ENCODE assay signal across 24 cellular contexts in genomic region chr10:110980807-110981206, GRCh38.
DNase-seq lines count a peak whose midpoint lies in the region; ATAC-seq lines count a peak whose summit lies in the region.
"Had no signal": no experiment of that assay in that cellular context is flagged by ENCODE, and none has a peak within 500 bp of the region (broad histone marks: within the 10 kb centered on the region; RNA-seq: fewer than 3 reads in every experiment).

No MANE protein-coding gene starts in this region.

- H3K4me3 Mint-ChIP-seq in activated CD4-positive, alpha-beta T cell treated with anti-CD3 and anti-CD28 coated beads for 36 hours, result peak overlapping the region; percentile 30
- no peak overlapping the region for H3K4me3 Mint-ChIP-seq in T-cell
- no peak overlapping the region for H3K4me3 Mint-ChIP-seq in dendritic cell treated with granulocyte-macrophage colony-stimulating factor and Interleukin-4, amounts not matched to agents 40 ng/mL and 50 ng/mL, for 4 days
- H3K4me3 Mint-ChIP-seq in stimulated activated naive B cell treated with anti-CD40 and anti-IgM and Interleukin-4, amounts not matched to agents 10 μg/mL and 1 μg/mL and 100 μg/mL, for 72 hours, result peak overlapping the region in 1 of 2 donors; percentile 33
- H3K4me3 Mint-ChIP-seq: activated naive CD4-positive, alpha-beta T cell treated with anti-CD3 and anti-CD28 coated beads, Interleukin-2, amount 10 ng/mL, durations not matched to agents 7 days and 5 days; neural progenitor cell had no signal

- no peak for DNase-seq in activated CD4-positive, alpha-beta T cell treated with anti-CD3 and anti-CD28 coated beads for 36 hours
- DNase-seq in activated CD4-positive, alpha-beta T cell treated with anti-CD3 and anti-CD28 coated beads, Interleukin-2, amount 50 U/mL, for 4 hours, result no peak
- no peak for DNase-seq in T-cell
- no peak for DNase-seq in stimulated activated naive B cell treated with anti-CD40 and anti-IgM and Interleukin-4, amounts not matched to agents 10 μg/mL and 1 μg/mL and 100 μg/mL, for 72 hours
- no peak for DNase-seq in HuH-7 (ENCODE audit: low spot score)
- no peak for DNase-seq in amniotic stem cell (lab: John Stamatoyannopoulos, UW)
- DNase-seq: activated naive CD4-positive, alpha-beta T cell treated with anti-CD3 and anti-CD28 coated beads, Interleukin-2, amount 10 ng/mL, durations not matched to agents 7 days and 5 days; AML-193; body of pancreas; Calu3; EL; IMR-90; left cardiac atrium; mesendoderm; MG63; NCI-H1436; NCI-H524; psoas muscle; stimulated activated CD4-positive, alpha-beta T cell treated with anti-CD3 and anti-CD28 coated beads, Interleukin-1b, Interleukin-23, amount 100 ng/mL, for 48 hours; stimulated activated naive CD4-positive, alpha-beta T cell treated with Interleukin-2 at 50 U/mL for 16 hours; transverse colon had no signal

- POLR2A ChIA-PET in activated CD4-positive, alpha-beta T cell treated with anti-CD3 and anti-CD28 coated beads for 36 hours (lab: Charles Lee), result no interaction called here
- POLR2A ChIA-PET in T-cell (lab: Charles Lee), result no interaction called here

- H3K9me3 Mint-ChIP-seq in activated CD4-positive, alpha-beta T cell treated with anti-CD3 and anti-CD28 coated beads for 36 hours (ENCODE audit: low read depth), result peaks cover 8% of the 10 kb centered on the region
- H3K9me3 Mint-ChIP-seq in T-cell, result no peaks in the 10 kb centered on the region
- H3K9me3 Mint-ChIP-seq in dendritic cell treated with granulocyte-macrophage colony-stimulating factor and Interleukin-4, amounts not matched to agents 40 ng/mL and 50 ng/mL, for 4 days, result peaks cover 10% of the 10 kb centered on the region
- peaks cover 4 to 14% of the 10 kb centered on the region in 2 donors for H3K9me3 Mint-ChIP-seq in stimulated activated naive B cell treated with anti-CD40 and anti-IgM and Interleukin-4, amounts not matched to agents 10 μg/mL and 1 μg/mL and 100 μg/mL, for 72 hours

- peaks cover 26% of the 10 kb centered on the region for H3K36me3 Mint-ChIP-seq in activated CD4-positive, alpha-beta T cell treated with anti-CD3 and anti-CD28 coated beads for 36 hours (ENCODE audit: low read depth)
- peaks cover 56% of the 10 kb centered on the region for H3K36me3 Mint-ChIP-seq in T-cell
- H3K36me3 Mint-ChIP-seq in dendritic cell treated with granulocyte-macrophage colony-stimulating factor and Interleukin-4, amounts not matched to agents 40 ng/mL and 50 ng/mL, for 4 days (ENCODE audit: low read depth), result peaks cover 52% of the 10 kb centered on the region
- peaks cover 41 to 63% of the 10 kb centered on the region in 2 donors for H3K36me3 Mint-ChIP-seq in stimulated activated naive B cell treated with anti-CD40 and anti-IgM and Interleukin-4, amounts not matched to agents 10 μg/mL and 1 μg/mL and 100 μg/mL, for 72 hours

- intact Hi-C loops in activated CD4-positive, alpha-beta T cell treated with anti-CD3 and anti-CD28 coated beads for 36 hours (cut with DNase I, micrococcal nuclease), result no loop called here
- intact Hi-C loops in dendritic cell treated with granulocyte-macrophage colony-stimulating factor and Interleukin-4, amounts not matched to agents 40 ng/mL and 50 ng/mL, for 4 days (cut with micrococcal nuclease), result no loop called here

- H3K4me1 Mint-ChIP-seq in activated CD4-positive, alpha-beta T cell treated with anti-CD3 and anti-CD28 coated beads for 36 hours, result peaks cover 56% of the 10 kb centered on the region
- H3K4me1 Mint-ChIP-seq in T-cell, result peaks cover 59 to 71% (median 62%) of the 10 kb centered on the region in 3 donors
- H3K4me1 Mint-ChIP-seq in dendritic cell treated with granulocyte-macrophage colony-stimulating factor and Interleukin-4, amounts not matched to agents 40 ng/mL and 50 ng/mL, for 4 days (ENCODE audit: low read depth), result peaks cover 53% of the 10 kb centered on the region
- peaks cover 31 to 72% of the 10 kb centered on the region in 2 donors for H3K4me1 Mint-ChIP-seq in stimulated activated naive B cell treated with anti-CD40 and anti-IgM and Interleukin-4, amounts not matched to agents 10 μg/mL and 1 μg/mL and 100 μg/mL, for 72 hours
- H3K4me1 Mint-ChIP-seq: neural progenitor cell had no signal

- H3K27ac Mint-ChIP-seq in activated CD4-positive, alpha-beta T cell treated with anti-CD3 and anti-CD28 coated beads for 36 hours, result peak overlapping the region; percentile 74
- H3K27ac Mint-ChIP-seq in T-cell, result peak overlapping the region; percentile 24 to 69
- peak overlapping the region; percentile 27 for H3K27ac Mint-ChIP-seq in dendritic cell treated with granulocyte-macrophage colony-stimulating factor and Interleukin-4, amounts not matched to agents 40 ng/mL and 50 ng/mL, for 4 days
- peak overlapping the region; percentile 27 for H3K27ac Mint-ChIP-seq in stimulated activated naive B cell treated with anti-CD40 and anti-IgM and Interleukin-4, amounts not matched to agents 10 μg/mL and 1 μg/mL and 100 μg/mL, for 72 hours
- H3K27ac Mint-ChIP-seq: activated naive CD4-positive, alpha-beta T cell treated with anti-CD3 and anti-CD28 coated beads, Interleukin-2, amount 10 ng/mL, durations not matched to agents 7 days and 5 days; neural progenitor cell had no signal

- CTCF ChIA-PET in activated CD4-positive, alpha-beta T cell treated with anti-CD3 and anti-CD28 coated beads for 36 hours (lab: Charles Lee), result no interaction called here
- CTCF ChIA-PET in T-cell (lab: Charles Lee), result no interaction called here

- peak; percentile 73 for ATAC-seq in activated CD4-positive, alpha-beta T cell treated with anti-CD3 and anti-CD28 coated beads for 36 hours
- ATAC-seq in T-cell (replicated peaks in 1 of 4), result no peak
- ATAC-seq in stimulated activated naive B cell treated with anti-CD40 and anti-IgM and Interleukin-4, amounts not matched to agents 10 μg/mL and 1 μg/mL and 100 μg/mL, for 72 hours (replicated peaks), result peak; percentile 39 to 67
- ATAC-seq in HG03439 (IDR thresholded peaks at IDR 0.05; ENCODE audit: unreplicated experiment), result no peak
- ATAC-seq: body of pancreas, left cardiac atrium, psoas muscle had no signal

- no peaks in the 10 kb centered on the region for H3K27me3 Mint-ChIP-seq in activated CD4-positive, alpha-beta T cell treated with anti-CD3 and anti-CD28 coated beads for 36 hours
- H3K27me3 Mint-ChIP-seq in T-cell, result no peaks in the 10 kb centered on the region
- no peaks in the 10 kb centered on the region for H3K27me3 Mint-ChIP-seq in dendritic cell treated with granulocyte-macrophage colony-stimulating factor and Interleukin-4, amounts not matched to agents 40 ng/mL and 50 ng/mL, for 4 days
- H3K27me3 Mint-ChIP-seq in stimulated activated naive B cell treated with anti-CD40 and anti-IgM and Interleukin-4, amounts not matched to agents 10 μg/mL and 1 μg/mL and 100 μg/mL, for 72 hours, result no peaks in the 10 kb centered on the region
- H3K27me3 Mint-ChIP-seq: activated naive CD4-positive, alpha-beta T cell treated with anti-CD3 and anti-CD28 coated beads, Interleukin-2, amount 10 ng/mL, durations not matched to agents 7 days and 5 days had no signal

Comparison
In these comparisons a context has a peak if more than half of its experiments do, and no peak if none do; other contexts are left out.
1. ATAC-seq: peak in activated CD4-positive, alpha-beta T cell treated with anti-CD3 and anti-CD28 coated beads for 36 hours (single experiment) and stimulated activated naive B cell treated with anti-CD40 and anti-IgM and Interleukin-4, amounts not matched to agents 10 μg/mL and 1 μg/mL and 100 μg/mL, for 72 hours (2 of 2); none in T-cell (0 of 4) and HG03439 (single experiment).
2. Peak in every context shown above with its lines, with median percentiles within 50 percentile points of each other: H3K27ac Mint-ChIP-seq.